9 cellular contexts compared by ENCODE assay signal in the genomic region with DNA sequence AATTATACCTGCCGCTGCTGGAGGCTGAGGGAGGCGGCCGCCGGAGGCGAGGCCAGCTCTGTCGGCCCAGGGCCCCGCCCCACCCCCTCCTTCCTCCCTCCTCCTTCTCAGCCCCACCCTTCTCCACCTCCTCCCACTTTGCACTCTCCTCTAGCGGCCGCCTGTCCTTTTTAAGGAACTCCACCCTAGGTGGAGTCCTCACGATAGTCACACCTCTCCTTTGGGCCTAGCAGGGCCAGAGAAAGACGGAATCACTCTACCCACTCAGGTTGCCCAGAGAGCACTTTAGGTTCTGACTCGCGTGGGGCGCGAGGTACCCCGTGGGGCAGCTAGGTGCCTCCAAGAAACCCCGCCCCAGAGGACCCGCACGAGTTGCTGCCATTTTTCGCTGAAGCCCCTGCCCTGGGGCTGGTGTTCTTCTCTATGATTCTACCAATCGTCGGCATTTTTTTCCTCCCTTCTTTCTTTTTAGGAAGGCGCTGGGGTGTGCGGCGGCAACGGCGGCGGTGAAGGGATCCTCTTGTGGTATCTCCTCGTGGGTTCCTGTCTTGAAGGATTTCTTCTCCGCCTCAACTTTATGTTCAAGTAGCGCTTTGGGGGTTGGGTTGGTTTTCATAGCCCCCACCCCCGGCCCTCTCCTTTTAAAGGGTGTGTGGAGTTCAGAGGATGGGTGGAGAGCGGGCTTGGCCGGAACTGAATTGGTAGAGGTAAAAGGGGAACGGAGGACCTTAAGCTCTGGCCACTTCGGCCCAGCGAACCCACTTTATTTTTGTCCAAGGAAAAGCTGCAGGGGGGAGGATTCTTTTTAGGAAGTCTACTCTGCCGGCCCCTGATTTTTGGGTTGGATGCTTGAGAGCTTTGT. TPM values are rescaled to one million over a fixed set of nuclear protein-coding genes. Genes with fewer than 3 reads are reported as not detected.
DNase-seq lines count a peak whose midpoint lies in the region; ATAC-seq and TF ChIP-seq lines count a peak whose summit lies in the region.
"Had no signal": no experiment of that assay in that cellular context is flagged by ENCODE, and none has a peak within 500 bp of the region (broad histone marks: within the 10 kb centered on the region; RNA-seq: fewer than 3 reads in every experiment).

A gene (plus strand): TSS at position 136 of the 862 bp plus-strand sequence. CDS start 979 bp downstream, outside the sequence.

- no peaks in the 10 kb centered on the region for H3K27me3 ChIP-seq in CD4-positive, alpha-beta T cell (ENCODE audit: control insufficient read depth, insufficient read depth, low read length)
- H3K27me3 ChIP-seq in vagina = no peaks in the 10 kb centered on the region

- peak in 9 of 10 experiments; percentile 3 to 35 (median 13) for DNase-seq in CD4-positive, alpha-beta T cell
- DNase-seq in activated T-cell treated with anti-CD3 and anti-CD28 coated beads for 24 hours (ENCODE audit: low read depth) (peak; percentile 19), fibroblast of villous mesenchyme (ENCODE audit: low read depth) (no peak), omental fat pad (ENCODE audit: low spot score) (no peak), vagina (ENCODE audit: extremely low spot score in 2 of 2) (no peak)
- DNase-seq in effector CD4-positive, alpha-beta T cell = no peak

- CTCF ChIA-PET in CD4-positive, alpha-beta T cell (lab: Charles Lee) = interaction anchor here (0.7 to 2.0 kb wide), 2 partner anchors 16 to 30 kb away, joined by 3 to 6 read pairs; no protein-coding TSS in a partner anchor

- peaks cover 31% of the 10 kb centered on the region for H3K4me1 ChIP-seq in vagina

- no peaks in the 10 kb centered on the region for H3K9me3 Mint-ChIP-seq in CD4-positive, alpha-beta T cell

- no peaks in the 10 kb centered on the region for H3K9me3 ChIP-seq in CD4-positive, alpha-beta T cell (ENCODE audit: control insufficient read depth, low read length)
- H3K9me3 ChIP-seq in vagina = no peaks in the 10 kb centered on the region
- H3K9me3 ChIP-seq: neutrophil had no signal

- H3K4me3 Mint-ChIP-seq in CD4-positive, alpha-beta T cell = peak within 1 kb of the TSS; percentile 90

- peaks cover 35% of the 10 kb centered on the region for H3K4me1 Mint-ChIP-seq in CD4-positive, alpha-beta T cell (ENCODE audit: low read depth)

- H3K27me3 Mint-ChIP-seq in CD4-positive, alpha-beta T cell = no peaks in the 10 kb centered on the region

- no peak for TF ChIP-seq CTCF in CD4-positive, alpha-beta T cell (IDR thresholded peaks at IDR 0.05)
- TF ChIP-seq CTCF in fibroblast of villous mesenchyme (IDR thresholded peaks at IDR 0.05; ENCODE audit: insufficient read depth, low read depth, low read length) (no peak), omental fat pad (IDR thresholded peaks at IDR 0.05) (no peak), vagina (IDR thresholded peaks at IDR 0.05) (no peak)

- intact Hi-C loops in CD4-positive, alpha-beta T cell (cut with DNase I, micrococcal nuclease) = loop anchor here in 1 of 2 experiments (10.0 kb wide), 1 partner anchor 328 kb away; no protein-coding TSS in a partner anchor
- intact Hi-C loops in vagina (cut with DNase I) = no loop called here

- peak; percentile 75 for ATAC-seq in CD4-positive, alpha-beta T cell (ENCODE audit: poor library complexity)
- peak; percentile 73 for ATAC-seq in GM19438 (IDR thresholded peaks at IDR 0.05; ENCODE audit: low read depth, unreplicated experiment)
- peak; percentile 50 for ATAC-seq in HG03565 (IDR thresholded peaks at IDR 0.05; ENCODE audit: unreplicated experiment)
- ATAC-seq in omental fat pad (ENCODE audit: low FRiP score) = peak; percentile 79

- H3K27ac ChIP-seq in CD4-positive, alpha-beta T cell (ENCODE audit: low read depth, low read length) = no peak within 1 kb of the TSS
- peak within 1 kb of the TSS; percentile 85 for H3K27ac ChIP-seq in vagina
- H3K27ac ChIP-seq: neutrophil had no signal

- no peaks in the 10 kb centered on the region for H3K36me3 ChIP-seq in vagina
- H3K36me3 ChIP-seq: neutrophil had no signal

- H3K36me3 Mint-ChIP-seq in CD4-positive, alpha-beta T cell (ENCODE audit: low read depth) = no peaks in the 10 kb centered on the region

- peak within 1 kb of the TSS; percentile 74 for H3K27ac Mint-ChIP-seq in CD4-positive, alpha-beta T cell

- POLR2A ChIA-PET in CD4-positive, alpha-beta T cell (lab: Charles Lee) = interaction anchor here (0.5 to 1.7 kb wide), 5 partner anchors 164 to 1502 kb away, joined by 3 to 6 read pairs (median 4); a partner anchor contains a TSS

- peak within 1 kb of the TSS; percentile 45 for H3K4me3 ChIP-seq in fibroblast of villous mesenchyme (ENCODE audit: low read depth, low read length)
- H3K4me3 ChIP-seq in vagina = peak within 1 kb of the TSS; percentile 50 to 55

- TF ChIP-seq POLR2A in vagina (IDR thresholded peaks at IDR 0.05) = peak in 1 of 2 donors; percentile 53

RNA-seq across cellular contexts. Expression of the gene that starts here (rescaled TPM):
- total RNA-seq in CD4-positive, alpha-beta T cell = 1 to 10 TPM; 5.6 to 6.2 TPM
- total RNA-seq in fibroblast of villous mesenchyme (2.3 and 3.0 TPM in 2 replicates), omental fat pad (10 to 100 TPM; 12.1 to 30.1 (median 23.2) TPM), vagina (33.1 TPM)

Comparison
In these comparisons a context has a peak if more than half of its experiments do, and no peak if none do; other contexts are left out.
1. DNase-seq: peak in CD4-positive, alpha-beta T cell (9 of 10) and activated T-cell treated with anti-CD3 and anti-CD28 coated beads for 24 hours (single experiment); none in fibroblast of villous mesenchyme (single experiment), omental fat pad (single experiment), vagina (0 of 2) and effector CD4-positive, alpha-beta T cell (single experiment).
2. Peak in every context shown above with its lines, with median percentiles within 50 percentile points of each other: ATAC-seq.